In the genomic region with DNA sequence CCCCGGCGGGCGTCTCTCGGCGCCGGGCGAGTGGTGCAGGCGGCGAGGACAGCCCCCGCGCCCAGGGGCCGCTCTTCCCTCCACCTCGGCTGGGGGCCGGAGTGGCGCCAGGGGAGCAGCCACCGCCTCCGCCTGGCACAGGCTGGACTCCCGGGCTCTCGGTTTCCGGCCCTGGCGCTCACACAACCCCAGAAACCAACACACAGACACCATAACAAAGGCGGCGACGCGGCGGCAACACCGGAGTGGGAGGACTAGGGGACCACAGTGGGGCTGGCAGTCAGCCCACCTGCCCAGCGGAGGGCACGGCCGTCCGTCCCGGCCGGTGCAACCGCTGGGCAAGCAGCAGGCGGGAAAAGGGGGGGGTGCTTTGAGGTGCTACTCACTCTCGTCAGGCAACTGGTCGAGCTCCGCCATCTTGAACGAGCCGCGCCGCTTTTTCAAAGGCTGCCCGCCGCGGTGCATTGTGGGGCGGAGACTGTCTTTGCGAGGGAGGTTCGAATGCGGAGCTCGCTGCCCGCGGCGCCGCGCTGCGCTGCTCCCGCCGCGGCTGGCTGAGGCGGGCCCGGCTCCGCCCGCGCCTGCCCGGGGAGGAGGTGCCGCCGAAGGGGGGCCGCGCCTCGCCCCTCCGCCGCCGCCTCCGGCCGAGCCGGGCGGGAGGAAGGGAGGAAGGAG, we compare ENCODE assay signal across 8 cellular contexts.
DNase-seq lines count a peak whose midpoint lies in the region; ATAC-seq and TF ChIP-seq lines count a peak whose summit lies in the region.

A gene with protein sequence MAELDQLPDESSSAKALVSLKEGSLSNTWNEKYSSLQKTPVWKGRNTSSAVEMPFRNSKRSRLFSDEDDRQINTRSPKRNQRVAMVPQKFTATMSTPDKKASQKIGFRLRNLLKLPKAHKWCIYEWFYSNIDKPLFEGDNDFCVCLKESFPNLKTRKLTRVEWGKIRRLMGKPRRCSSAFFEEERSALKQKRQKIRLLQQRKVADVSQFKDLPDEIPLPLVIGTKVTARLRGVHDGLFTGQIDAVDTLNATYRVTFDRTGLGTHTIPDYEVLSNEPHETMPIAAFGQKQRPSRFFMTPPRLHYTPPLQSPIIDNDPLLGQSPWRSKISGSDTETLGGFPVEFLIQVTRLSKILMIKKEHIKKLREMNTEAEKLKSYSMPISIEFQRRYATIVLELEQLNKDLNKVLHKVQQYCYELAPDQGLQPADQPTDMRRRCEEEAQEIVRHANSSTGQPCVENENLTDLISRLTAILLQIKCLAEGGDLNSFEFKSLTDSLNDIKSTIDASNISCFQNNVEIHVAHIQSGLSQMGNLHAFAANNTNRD (minus strand): TSS at position 442 of the 675 bp plus-strand sequence. CDS start 25 bp downstream, at position 417.

- no peaks in the 10 kb centered on the region for H3K36me3 ChIP-seq in mucosa of rectum (ENCODE audit: control insufficient read depth in 2 of 2, insufficient read depth in 2 of 2, low read length in 2 of 2)

- DNase-seq in DMS 273 treated with DMSO at 0.1 percent for 48 hours (lab: John Stamatoyannopoulos, UW) = peak; percentile 77
- DNase-seq in HuH-7.5 (ENCODE audit: low spot score) = peak; percentile 75
- DNase-seq in OCI-M1 (lab: John Stamatoyannopoulos, UW) = peak; percentile 95
- peak; percentile 89 for DNase-seq in activated T-cell treated with anti-CD3 and anti-CD28 coated beads for 24 hours (ENCODE audit: low read depth)
- peak; percentile 94 to 97 for DNase-seq in erythroblast (lab: John Stamatoyannopoulos, UW)
- peak; percentile 92 for DNase-seq in stimulated activated CD8-positive, alpha-beta memory T cell treated with anti-CD3 and anti-CD28 coated beads, Interleukin-4, amount 100 ng/mL, for 24 hours (ENCODE audit: low read depth)

- peak within 1 kb of the TSS; percentile 89 to 97 for H3K4me3 ChIP-seq in mucosa of rectum (ENCODE audit: low read length in 2 of 2)

- H3K9ac ChIP-seq in mucosa of rectum (ENCODE audit: low read depth in 1 of 2, low read length in 2 of 2) = peak within 1 kb of the TSS; percentile 68 to 93

- peak within 1 kb of the TSS; percentile 56 to 62 for H3K27ac ChIP-seq in mucosa of rectum (ENCODE audit: low read depth in 2 of 2, low read length in 2 of 2)

- ATAC-seq in GM21526 (IDR thresholded peaks at IDR 0.05; ENCODE audit: low FRiP score, unreplicated experiment) = peak; percentile 72

- no peaks in the 10 kb centered on the region for H3K9me3 ChIP-seq in mucosa of rectum (ENCODE audit: control insufficient read depth in 2 of 2, low read length in 2 of 2)

- TF ChIP-seq POLR2A in erythroblast (IDR thresholded peaks at IDR 0.05; ENCODE audit: low read length) = peak; percentile 91

- H3K27me3 ChIP-seq in mucosa of rectum (ENCODE audit: control insufficient read depth in 2 of 2, insufficient read depth in 2 of 2, low read length in 2 of 2) = no peaks in the 10 kb centered on the region

- peaks cover 12 to 24% of the 10 kb centered on the region in 2 donors for H3K4me1 ChIP-seq in mucosa of rectum (ENCODE audit: control insufficient read depth in 2 of 2, insufficient read depth in 2 of 2, low read length in 2 of 2)

Comparison
In these comparisons a context has a peak if more than half of its experiments do, and no peak if none do; other contexts are left out.
1. Peak in every context shown above with its lines: DNase-seq, ATAC-seq, H3K4me3 ChIP-seq and H3K27ac ChIP-seq.